14 cellular contexts compared by ENCODE assay signal in the genomic region with DNA sequence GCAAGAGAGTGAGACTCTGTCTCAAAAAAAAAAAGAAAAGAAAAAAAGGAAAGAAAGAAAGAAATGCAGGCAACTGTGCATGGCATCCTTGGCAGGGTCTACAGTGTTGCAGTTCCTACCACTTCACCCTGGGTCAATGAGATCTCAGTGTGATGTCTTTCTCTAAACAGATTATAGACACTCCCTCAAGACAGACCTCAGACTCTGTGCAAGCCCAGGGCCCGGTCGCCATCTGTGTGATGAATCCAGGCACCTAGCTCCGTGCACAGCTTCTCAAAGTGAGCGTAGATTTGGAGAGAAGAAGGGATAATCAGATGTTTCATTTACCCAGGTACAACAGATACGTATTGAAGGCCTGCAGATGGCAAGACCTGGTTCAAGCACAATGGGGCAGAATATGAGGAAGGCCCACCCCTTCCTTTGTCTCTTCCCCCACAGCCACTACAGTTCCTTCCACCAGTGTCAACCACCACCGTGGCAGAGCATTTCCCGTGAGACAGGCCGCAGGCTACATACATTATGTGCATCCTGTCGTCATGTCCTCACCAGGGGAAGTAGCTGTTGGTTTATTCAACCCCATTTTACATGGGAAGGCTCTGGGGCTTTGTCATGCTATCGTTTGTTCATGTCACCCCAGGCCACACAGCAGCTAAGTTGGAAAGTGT.
DNase-seq lines count a peak whose midpoint lies in the region; ATAC-seq lines count a peak whose summit lies in the region.
"Had no signal": no experiment of that assay in that cellular context is flagged by ENCODE, and none has a peak within 500 bp of the region (broad histone marks: within the 10 kb centered on the region; RNA-seq: fewer than 3 reads in every experiment).

No MANE protein-coding gene starts in this region.

- peak overlapping the region in 10 of 11 experiments; percentile 9 to 68 (median 48); a peak in 18 of 22 replicates for H3K4me2 ChIP-seq in BLaER1 treated with 17β-estradiol and CSF1 and Interleukin-3, amounts not matched to agents 10 nM and 100 nM

- peaks cover 0 to 5% (median 0%) of the 10 kb centered on the region in 5 donors for H3K36me3 Mint-ChIP-seq in naive thymus-derived CD4-positive, alpha-beta T cell

- POLR2A ChIA-PET in naive thymus-derived CD4-positive, alpha-beta T cell (lab: Charles Lee): no interaction called here

- H3K9me3 ChIP-seq in BLaER1 treated with 17β-estradiol and CSF1 and Interleukin-3, amounts not matched to agents 10 nM and 100 nM (replicated peaks in 1 of 11): peaks cover 0 to 7% (median 0%) of the 10 kb centered on the region in 11 experiments; a peak in 1 of 22 replicates
- no peaks in the 10 kb centered on the region for H3K9me3 ChIP-seq in naive thymus-derived CD4-positive, alpha-beta T cell (ENCODE audit: control insufficient read depth in 2 of 3, low read length in 3 of 3)
- H3K9me3 ChIP-seq: BE2C, gastroesophageal sphincter, ovary had no signal

- CTCF ChIA-PET in naive thymus-derived CD4-positive, alpha-beta T cell (lab: Charles Lee): no interaction called here

- H3K27ac ChIP-seq in BLaER1 treated with 17β-estradiol and CSF1 and Interleukin-3, amounts not matched to agents 10 nM and 100 nM: peak overlapping the region in 7 of 11 experiments; percentile 36 to 64 (median 48); a peak in 9 of 22 replicates
- no peak overlapping the region for H3K27ac ChIP-seq in naive thymus-derived CD4-positive, alpha-beta T cell (ENCODE audit: low read depth, low read length)
- H3K27ac ChIP-seq: gastroesophageal sphincter, ovary had no signal

- peaks cover 0 to 23% (median 4%) of the 10 kb centered on the region in 11 experiments; a peak in 5 of 22 replicates for H3K36me3 ChIP-seq in BLaER1 treated with 17β-estradiol and CSF1 and Interleukin-3, amounts not matched to agents 10 nM and 100 nM
- no peaks in the 10 kb centered on the region for H3K36me3 ChIP-seq in naive thymus-derived CD4-positive, alpha-beta T cell (ENCODE audit: control insufficient read depth in 2 of 3, insufficient read depth in 3 of 3, low read length in 3 of 3)
- H3K36me3 ChIP-seq: BE2C, gastroesophageal sphincter, ovary had no signal

- peaks cover 0 to 4% (median 0%) of the 10 kb centered on the region in 5 donors for H3K27me3 Mint-ChIP-seq in naive thymus-derived CD4-positive, alpha-beta T cell

- intact Hi-C loops in naive thymus-derived CD4-positive, alpha-beta T cell (cut with micrococcal nuclease): loop anchor here in 1 of 2 donors (1.0 kb wide), 1 partner anchor 12 kb away; no protein-coding TSS in a partner anchor

- H3K9me3 Mint-ChIP-seq in naive thymus-derived CD4-positive, alpha-beta T cell: peaks cover 0 to 5% (median 0%) of the 10 kb centered on the region in 11 donors
- H3K9me3 Mint-ChIP-seq: endodermal cell had no signal

- H3K27ac Mint-ChIP-seq in naive thymus-derived CD4-positive, alpha-beta T cell: peak overlapping the region in 7 of 9 donors; percentile 30 to 89 (median 69)
- H3K27ac Mint-ChIP-seq: endodermal cell, HFFc6 had no signal

- H4K20me1 ChIP-seq in BLaER1 treated with 17β-estradiol and CSF1 and Interleukin-3, amounts not matched to agents 10 nM and 100 nM: no peaks in the 10 kb centered on the region

- peak; percentile 85 for ATAC-seq in naive thymus-derived CD4-positive, alpha-beta T cell
- ATAC-seq: gastroesophageal sphincter had no signal

- DNase-seq in GDM1 (lab: John Stamatoyannopoulos, UW) (peak; percentile 28), OCI-M1 (lab: John Stamatoyannopoulos, UW) (no peak), NCI-H2081 treated with DMSO at 0.1 percent for 48 hours (lab: John Stamatoyannopoulos, UW) (no peak), midbrain (lab: John Stamatoyannopoulos, UW) (no peak), occipital lobe (lab: John Stamatoyannopoulos, UW) (no peak)
- DNase-seq in activated CD8-positive, alpha-beta memory T cell treated with anti-CD3 and anti-CD28 coated beads, Interleukin-2, amount 50 U/mL, for 1 hour (ENCODE audit: extremely low read depth): peak; percentile 33
- peak in 5 of 9 donors; percentile 30 to 54 (median 39) for DNase-seq in naive thymus-derived CD4-positive, alpha-beta T cell
- DNase-seq: BE2C, endodermal cell, HFFc6, NCI-H187, ovary had no signal

- H3K27me3 ChIP-seq in BLaER1 treated with 17β-estradiol and CSF1 and Interleukin-3, amounts not matched to agents 10 nM and 100 nM: no peaks in the 10 kb centered on the region
- no peaks in the 10 kb centered on the region for H3K27me3 ChIP-seq in naive thymus-derived CD4-positive, alpha-beta T cell (ENCODE audit: control insufficient read depth in 2 of 2, insufficient read depth in 2 of 2, low read length in 2 of 2)
- H3K27me3 ChIP-seq: BE2C, gastroesophageal sphincter, ovary had no signal

- H3K9ac ChIP-seq in BLaER1 treated with 17β-estradiol and CSF1 and Interleukin-3, amounts not matched to agents 10 nM and 100 nM: 0 out of 22 replicates have a peak overlapping the region, but pooled peaks of 1 of the 11 experiments have one; percentile 2

- no peak overlapping the region for H3K4me3 ChIP-seq in BLaER1 treated with 17β-estradiol and CSF1 and Interleukin-3, amounts not matched to agents 10 nM and 100 nM
- no peak overlapping the region for H3K4me3 ChIP-seq in naive thymus-derived CD4-positive, alpha-beta T cell (ENCODE audit: low read length)
- H3K4me3 ChIP-seq: gastroesophageal sphincter, ovary had no signal

- peak overlapping the region in 2 of 10 donors; percentile 32 to 44 for H3K4me3 Mint-ChIP-seq in naive thymus-derived CD4-positive, alpha-beta T cell
- H3K4me3 Mint-ChIP-seq: endodermal cell, HFFc6 had no signal

- peaks cover 7 to 29% (median 20%) of the 10 kb centered on the region in 10 experiments; a peak in 17 of 20 replicates for H3K4me1 ChIP-seq in BLaER1 treated with 17β-estradiol and CSF1 and Interleukin-3, amounts not matched to agents 10 nM and 100 nM
- H3K4me1 ChIP-seq in naive thymus-derived CD4-positive, alpha-beta T cell (ENCODE audit: control insufficient read depth in 2 of 2, insufficient read depth in 2 of 2, low read length in 2 of 2): peaks cover 5 to 29% of the 10 kb centered on the region in 2 donors
- H3K4me1 ChIP-seq: BE2C had no signal

- peaks cover 10 to 32% (median 22%) of the 10 kb centered on the region in 7 donors for H3K4me1 Mint-ChIP-seq in naive thymus-derived CD4-positive, alpha-beta T cell

Comparison
In these comparisons a context has a peak if more than half of its experiments do, and no peak if none do; other contexts are left out.
1. DNase-seq: peak in GDM1 (single experiment), activated CD8-positive, alpha-beta memory T cell treated with anti-CD3 and anti-CD28 coated beads, Interleukin-2, amount 50 U/mL, for 1 hour (single experiment) and naive thymus-derived CD4-positive, alpha-beta T cell (5 of 9); none in OCI-M1 (single experiment), NCI-H2081 treated with DMSO at 0.1 percent for 48 hours (single experiment), midbrain (single experiment) and occipital lobe (single experiment).